In genomic region chr4:163591614-163592020, GRCh38 we compare ENCODE assay signal across 10 cellular contexts.
DNase-seq lines count a peak whose midpoint lies in the region; ATAC-seq, FAIRE-seq and TF ChIP-seq lines count a peak whose summit lies in the region.
"Had no signal": no experiment of that assay in that cellular context is flagged by ENCODE, and none has a peak within 500 bp of the region (broad histone marks: within the 10 kb centered on the region; RNA-seq: fewer than 3 reads in every experiment).

No MANE protein-coding gene starts in this region.

- H3K27me3 Mint-ChIP-seq in memory B cell = no peaks in the 10 kb centered on the region

- DNase-seq in memory B cell (ENCODE audit: low spot score in 2 of 2) (peak in 1 of 2 donors; percentile 50), urothelium cell line (ENCODE audit: low spot score) (no peak), esophagus squamous epithelium (lab: John Stamatoyannopoulos, UW) (no peak)
- no peak for DNase-seq in stimulated activated CD8-positive, alpha-beta memory T cell treated with anti-CD3 and anti-CD28 coated beads, Interleukin-4, amount 100 ng/mL, for 48 hours
- no peak for DNase-seq in activated naive CD4-positive, alpha-beta T cell treated with Interleukin-2 at 50 U/mL for 16 hours
- DNase-seq: mammary epithelial cell; stimulated activated CD4-positive, alpha-beta T cell treated with anti-CD3 and anti-CD28 coated beads, Interleukin-4, amount 100 ng/mL, for 1 hour had no signal

- FAIRE-seq in urothelium cell line (lab: Jason Lieb, UNC) = no peak

- peak overlapping the region; percentile 92 for H3K27ac Mint-ChIP-seq in memory B cell

- WGBS in esophagus squamous epithelium, 2 donors = 57 to 58% methylated on average over 1 of the region's 1 CpG

- H3K4me1 ChIP-seq in esophagus squamous epithelium = no peaks in the 10 kb centered on the region

- peaks cover 42% of the 10 kb centered on the region for H3K4me1 Mint-ChIP-seq in memory B cell

- no peaks in the 10 kb centered on the region for H3K27me3 ChIP-seq in esophagus squamous epithelium

- H3K9me3 Mint-ChIP-seq in memory B cell = peaks cover 4% of the 10 kb centered on the region

- TF ChIP-seq POLR2A in esophagus squamous epithelium (IDR thresholded peaks at IDR 0.05) = no peak

- TF ChIP-seq CTCF in esophagus squamous epithelium (IDR thresholded peaks at IDR 0.05) = no peak

- no peaks in the 10 kb centered on the region for H3K36me3 ChIP-seq in esophagus squamous epithelium

- H3K9me3 ChIP-seq in esophagus squamous epithelium = no peaks in the 10 kb centered on the region

- H3K4me3 Mint-ChIP-seq in memory B cell = peak overlapping the region; percentile 80

- H3K4me3 ChIP-seq in esophagus squamous epithelium = no peak overlapping the region

- no peak overlapping the region for H3K27ac ChIP-seq in esophagus squamous epithelium

- peaks cover 31% of the 10 kb centered on the region for H3K36me3 Mint-ChIP-seq in memory B cell

- ATAC-seq in GM18858 (IDR thresholded peaks at IDR 0.05; ENCODE audit: unreplicated experiment) (peak; percentile 84), GM21786 (IDR thresholded peaks at IDR 0.05; ENCODE audit: unreplicated experiment) (peak; percentile 84), HG03565 (IDR thresholded peaks at IDR 0.05; ENCODE audit: unreplicated experiment) (peak; percentile 72), memory B cell (ENCODE audit: low read depth) (peak; percentile 87)

- intact Hi-C loops in esophagus squamous epithelium (cut with DNase I) = no loop called here
